In the genomic region with DNA sequence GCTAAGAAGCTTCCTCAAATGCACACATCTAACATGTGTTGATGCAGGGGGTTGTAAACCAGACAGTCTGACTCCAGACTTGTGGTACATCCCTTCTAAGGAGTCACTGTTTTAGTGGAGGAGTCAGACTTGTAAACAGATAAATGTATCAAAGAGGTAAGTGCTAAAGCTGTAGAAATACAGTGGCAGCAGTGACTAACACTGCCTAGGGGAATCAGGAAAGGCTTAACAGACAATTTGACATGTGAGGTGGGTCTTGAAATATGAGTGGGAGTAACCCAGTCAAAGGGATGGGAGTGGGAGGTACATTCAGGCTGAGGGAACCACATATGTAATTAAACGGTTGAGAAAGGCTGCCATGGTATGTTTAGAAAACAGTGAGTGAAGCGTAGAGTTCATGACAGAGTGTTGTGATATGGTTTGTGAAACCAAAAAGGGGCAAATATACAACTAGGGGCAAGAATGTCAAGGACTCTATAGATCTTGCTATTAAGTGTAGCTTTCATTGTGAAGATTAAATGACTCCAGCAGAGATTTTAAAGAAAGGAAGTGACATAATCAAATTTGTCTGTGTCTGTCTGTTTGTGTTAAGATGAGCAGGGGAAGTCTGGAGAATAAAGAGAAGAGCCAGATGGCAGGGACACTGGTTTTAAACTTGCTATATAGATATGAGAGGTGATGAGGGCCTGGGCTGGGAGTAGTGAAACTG, we compare ENCODE assay signal across 14 cellular contexts. TPM values are rescaled to one million over a fixed set of nuclear protein-coding genes. Genes with fewer than 3 reads are reported as not detected.
DNase-seq lines count a peak whose midpoint lies in the region; TF ChIP-seq lines count a peak whose summit lies in the region.
"Had no signal": no experiment of that assay in that cellular context is flagged by ENCODE, and none has a peak within 500 bp of the region (broad histone marks: within the 10 kb centered on the region; RNA-seq: fewer than 3 reads in every experiment).

No MANE protein-coding gene starts in this region.

- H3K4me3 ChIP-seq in astrocyte of the spinal cord (ENCODE audit: low read depth, low read length) (no peak overlapping the region), dorsolateral prefrontal cortex (no peak overlapping the region), transverse colon (no peak overlapping the region)

- H3K4me1 ChIP-seq in transverse colon = no peaks in the 10 kb centered on the region

- TF ChIP-seq CTCF in astrocyte of the spinal cord (IDR thresholded peaks at IDR 0.05; ENCODE audit: low read depth, low read length) (no peak), nephron progenitor cell (IDR thresholded peaks at IDR 0.05) (no peak), dorsolateral prefrontal cortex (IDR thresholded peaks at IDR 0.05 in 54 of 56, conservative IDR thresholded peaks at IDR 0.05 in 2 of 56; ENCODE audit: low read depth in 1 of 56, partially characterized antibody in 56 of 56) (no peak), transverse colon (IDR thresholded peaks at IDR 0.05) (no peak)

- H3K27me3 Mint-ChIP-seq in nephron progenitor cell (ENCODE audit: low read depth, poor library complexity) = no peaks in the 10 kb centered on the region

- H3K9me3 Mint-ChIP-seq in nephron progenitor cell = no peaks in the 10 kb centered on the region
- H3K9me3 Mint-ChIP-seq: IgD-negative memory B cell had no signal

- no peak overlapping the region for H3K4me3 Mint-ChIP-seq in nephron progenitor cell
- H3K4me3 Mint-ChIP-seq: CD4-positive, alpha-beta memory T cell had no signal

- TF ChIP-seq POLR2A in transverse colon (IDR thresholded peaks at IDR 0.05) = no peak

- peaks cover 0 to 6% (median 0%) of the 10 kb centered on the region in 45 donors for H3K27me3 ChIP-seq in dorsolateral prefrontal cortex
- peaks cover 32% of the 10 kb centered on the region for H3K27me3 ChIP-seq in transverse colon
- H3K27me3 ChIP-seq: brain microvascular endothelial cell had no signal

- peaks cover 33% of the 10 kb centered on the region for H3K4me1 Mint-ChIP-seq in nephron progenitor cell

- no peaks in the 10 kb centered on the region for H3K36me3 ChIP-seq in transverse colon
- H3K36me3 ChIP-seq: brain microvascular endothelial cell had no signal

- H3K36me3 Mint-ChIP-seq in nephron progenitor cell (ENCODE audit: low read depth) = no peaks in the 10 kb centered on the region
- H3K36me3 Mint-ChIP-seq: CD4-positive, alpha-beta memory T cell had no signal

- DNase-seq in CD1c-positive myeloid dendritic cell (ENCODE audit: extremely low spot score) (peak; percentile 77), KBM-7 (peak; percentile 56), astrocyte of the spinal cord (ENCODE audit: low read depth, low spot score) (peak; percentile 28), nephron progenitor cell (no peak), dorsolateral prefrontal cortex (no peak), transverse colon (no peak), NCI-H510A (lab: John Stamatoyannopoulos, UW) (no peak), mucosa of gallbladder (ENCODE audit: low spot score) (no peak)
- DNase-seq: activated T-cell treated with anti-CD3 and anti-CD28 coated beads, Interleukin-2, amount 50 U/mL, for 48 hours; brain microvascular endothelial cell; CD4-positive, alpha-beta memory T cell; H7; NCI-H2081 had no signal

- in situ Hi-C loops in KBM-7 (cut with MboI; ENCODE audit: low pct_unique_long_range_greater_than_20kb, low sequenced_read_pairs) = no loop called here
- in situ Hi-C loops in astrocyte of the spinal cord (cut with HindIII; ENCODE audit: low sequenced_read_pairs) = no loop called here
- in situ Hi-C loops in transverse colon (cut with MboI; ENCODE audit: low pct_ligation_motif_present in 1 of 4, low pct_unique_long_range_greater_than_20kb in 1 of 4, low sequenced_read_pairs in 3 of 4) = loop anchor here in 1 of 4 donors (25.0 kb wide), 1 partner anchor 743 kb away; no protein-coding TSS in a partner anchor

- intact Hi-C loops in dorsolateral prefrontal cortex (cut with DNase I) (no loop called here), transverse colon (cut with DNase I; ENCODE audit: low total_unique reads) (no loop called here)

- TF ChIP-seq EP300 in transverse colon (IDR thresholded peaks at IDR 0.05; ENCODE audit: low read depth) = no peak

- H3K9me3 ChIP-seq in transverse colon = no peaks in the 10 kb centered on the region

- peak overlapping the region; percentile 80 for H3K27ac Mint-ChIP-seq in nephron progenitor cell
- H3K27ac Mint-ChIP-seq: CD4-positive, alpha-beta memory T cell; IgD-negative memory B cell had no signal

- WGBS in transverse colon (ENCODE audit: low coverage in 1 of 2), 2 donors = 73 to 77% methylated on average over 2 of the region's 2 CpGs

- H3K27ac ChIP-seq in dorsolateral prefrontal cortex = no peak overlapping the region
- no peak overlapping the region for H3K27ac ChIP-seq in transverse colon
- H3K27ac ChIP-seq: brain microvascular endothelial cell had no signal

RNA-seq across cellular contexts. Expression of a gene that starts 11.2 kb away (rescaled TPM):
- total RNA-seq in dorsolateral prefrontal cortex (100 to 1,000 TPM in 27 of 120 experiments, 10 to 100 TPM in 93; 43.9 to 211 (median 78.4) TPM), transverse colon (10 to 100 TPM in 3 of 4 donors, 1 to 10 TPM in 1; 9.4 to 25.9 (median 16.6) TPM), mucosa of gallbladder (43.9 TPM)

Comparison
In these comparisons a context has a peak if more than half of its experiments do, and no peak if none do; other contexts are left out.
1. DNase-seq: peak in CD1c-positive myeloid dendritic cell (single experiment), KBM-7 (single experiment) and astrocyte of the spinal cord (single experiment); none in nephron progenitor cell (single experiment), dorsolateral prefrontal cortex (0 of 10), transverse colon (single experiment), NCI-H510A (single experiment) and mucosa of gallbladder (single experiment).